Comparison of ENCODE assay signal across 8 cellular contexts in the genomic region with DNA sequence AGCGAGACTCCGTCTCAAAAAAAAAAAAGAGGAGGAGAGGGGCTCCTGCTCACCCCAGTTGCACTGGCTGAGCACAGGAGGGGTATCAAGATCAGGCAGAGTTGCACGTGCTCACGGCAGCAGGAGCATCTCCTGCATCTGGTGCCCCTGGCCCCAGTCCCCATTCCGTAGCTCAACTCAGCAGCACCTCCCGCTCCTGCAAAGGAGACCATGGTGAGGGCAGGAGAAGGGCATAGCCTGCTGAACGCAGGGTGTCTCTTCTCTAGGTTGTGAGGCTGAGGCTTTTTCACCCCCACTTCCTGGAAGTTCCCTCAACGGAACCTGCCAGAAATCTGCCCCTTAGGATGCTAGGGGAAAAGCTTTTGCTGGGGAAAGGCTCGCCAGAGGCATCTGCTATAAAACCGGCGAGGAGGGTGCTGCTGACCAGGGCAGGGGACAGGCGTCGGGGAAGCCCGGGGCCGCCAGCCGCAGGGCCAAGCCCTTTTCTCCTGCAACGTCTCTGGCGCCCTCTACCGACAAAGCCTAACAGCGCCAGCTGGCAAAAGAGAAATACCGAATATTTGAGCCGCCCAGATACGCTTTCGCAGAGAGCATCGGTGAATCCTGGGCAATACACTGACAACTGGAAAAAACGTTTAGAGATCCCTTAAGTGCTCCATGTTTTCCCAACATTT. TPM values are rescaled to one million over a fixed set of nuclear protein-coding genes. Genes with fewer than 3 reads are reported as not detected.
DNase-seq lines count a peak whose midpoint lies in the region; ATAC-seq, FAIRE-seq and TF ChIP-seq lines count a peak whose summit lies in the region.

No MANE protein-coding gene starts in this region.

- POLR2A ChIA-PET in activated CD8-positive, alpha-beta T cell treated with anti-CD3 and anti-CD28 coated beads for 36 hours (lab: Charles Lee): interaction anchor here (1.0 to 2.1 kb wide), 8 partner anchors 14 to 230 kb away, joined by 3 to 7 read pairs (median 4); partner anchors contain the start of genes HDAC10 and TUBGCP6

- DNase-seq in GM12892 (ENCODE audit: insufficient read length) (peak; percentile 63), NCI-H748 treated with DMSO at 0.1 percent for 48 hours (lab: John Stamatoyannopoulos, UW) (peak; percentile 80), lower lobe of right lung (peak; percentile 92)
- DNase-seq in activated CD8-positive, alpha-beta T cell treated with anti-CD3 and anti-CD28 coated beads for 36 hours: peak; percentile 94
- DNase-seq in stimulated activated CD4-positive, alpha-beta T cell treated with anti-CD3 and anti-CD28 coated beads, Interleukin-4, amount 100 ng/mL, for 4 hours: peak; percentile 81 to 85

- peaks cover 13% of the 10 kb centered on the region for H3K4me1 Mint-ChIP-seq in activated CD8-positive, alpha-beta T cell treated with anti-CD3 and anti-CD28 coated beads for 36 hours (ENCODE audit: low read depth)

- H3K4me3 ChIP-seq in ectodermal cell (ENCODE audit: insufficient read depth, low read depth, low read length): peak overlapping the region; percentile 68
- H3K4me3 ChIP-seq in lower lobe of right lung: peak overlapping the region; percentile 68

- peak overlapping the region; percentile 75 for H3K4me3 Mint-ChIP-seq in activated CD8-positive, alpha-beta T cell treated with anti-CD3 and anti-CD28 coated beads for 36 hours

- peak overlapping the region; percentile 86 for H3K27ac Mint-ChIP-seq in activated CD8-positive, alpha-beta T cell treated with anti-CD3 and anti-CD28 coated beads for 36 hours

- H3K36me3 ChIP-seq in ectodermal cell (ENCODE audit: control insufficient read depth, insufficient read depth, low read length) (no peaks in the 10 kb centered on the region), lower lobe of right lung (no peaks in the 10 kb centered on the region)

- H3K4me1 ChIP-seq in ectodermal cell (ENCODE audit: control insufficient read depth, insufficient read depth, low read length) (no peaks in the 10 kb centered on the region), lower lobe of right lung (peaks cover 12% of the 10 kb centered on the region)

- intact Hi-C loops in activated CD8-positive, alpha-beta T cell treated with anti-CD3 and anti-CD28 coated beads for 36 hours (cut with micrococcal nuclease): loop anchor here (5.0 kb wide), 2 partner anchors 70 to 90 kb away; partner anchors contain the start of genes HDAC10 and MAPK11
- intact Hi-C loops in lower lobe of right lung (cut with DNase I): no loop called here

- TF ChIP-seq POLR2A in GM12892 (IDR thresholded peaks at IDR 0.05; ENCODE audit: low read depth, low read length): no peak

- H3K27ac ChIP-seq in ectodermal cell (ENCODE audit: insufficient read depth, low read depth, low read length, poor library complexity, severe bottlenecking): peak overlapping the region; percentile 87
- peak overlapping the region; percentile 81 for H3K27ac ChIP-seq in lower lobe of right lung

- H3K9me3 Mint-ChIP-seq in activated CD8-positive, alpha-beta T cell treated with anti-CD3 and anti-CD28 coated beads for 36 hours: no peaks in the 10 kb centered on the region

- FAIRE-seq in GM12892 (lab: Jason Lieb, UNC): peak; percentile 50

- no peaks in the 10 kb centered on the region for H3K36me3 Mint-ChIP-seq in activated CD8-positive, alpha-beta T cell treated with anti-CD3 and anti-CD28 coated beads for 36 hours (ENCODE audit: low read depth)

- peak; percentile 96 for TF ChIP-seq CTCF in activated CD8-positive, alpha-beta T cell treated with anti-CD3 and anti-CD28 coated beads for 36 hours (IDR thresholded peaks at IDR 0.05)
- peak; percentile 96 for TF ChIP-seq CTCF in lower lobe of right lung (IDR thresholded peaks at IDR 0.05)

- CTCF ChIA-PET in activated CD8-positive, alpha-beta T cell treated with anti-CD3 and anti-CD28 coated beads for 36 hours (lab: Charles Lee): interaction anchor here (0.7 to 2.7 kb wide), 25 partner anchors 8 to 183 kb away, joined by 3 to 37 read pairs (median 5); partner anchors contain the start of genes DENND6B, HDAC10 and SCO2

- 14% methylated on average over 26 of the region's 26 CpGs for WGBS in ectodermal cell, 2 experiments

- ATAC-seq in HG03378 (IDR thresholded peaks at IDR 0.05; ENCODE audit: unreplicated experiment): peak; percentile 57
- ATAC-seq in activated CD8-positive, alpha-beta T cell treated with anti-CD3 and anti-CD28 coated beads for 36 hours: peak; percentile 58
- ATAC-seq in lower lobe of right lung: peak; percentile 92 to 93
- ATAC-seq in HG02588 (IDR thresholded peaks at IDR 0.05; ENCODE audit: unreplicated experiment): no peak

- H3K27me3 Mint-ChIP-seq in activated CD8-positive, alpha-beta T cell treated with anti-CD3 and anti-CD28 coated beads for 36 hours: no peaks in the 10 kb centered on the region

- H3K27me3 ChIP-seq in ectodermal cell (ENCODE audit: control insufficient read depth, insufficient read depth, low read length, poor library complexity, severe bottlenecking) (no peaks in the 10 kb centered on the region), lower lobe of right lung (ENCODE audit: low read depth) (no peaks in the 10 kb centered on the region)

- no peaks in the 10 kb centered on the region for H3K9me3 ChIP-seq in ectodermal cell (ENCODE audit: control insufficient read depth, low read length)
- H3K9me3 ChIP-seq in lower lobe of right lung: no peaks in the 10 kb centered on the region

RNA-seq across cellular contexts. Expression of gene PPP6R2, which starts 1.0 kb away (rescaled TPM):
- 19.7 TPM for polyA plus RNA-seq in GM12892 (2012; ENCODE audit: missing spikeins)
- total RNA-seq in activated CD8-positive, alpha-beta T cell treated with anti-CD3 and anti-CD28 coated beads for 36 hours: 10 to 100 TPM; 44.2 to 44.3 TPM
- 53.1 TPM for polyA plus RNA-seq in ectodermal cell (2013, experiment 1 of 4)
- 55.9 TPM for polyA plus RNA-seq in ectodermal cell (2013, experiment 2 of 4)
- polyA plus RNA-seq in ectodermal cell (2013, experiment 3 of 4): 44.8 TPM
- 48.2 TPM for polyA plus RNA-seq in ectodermal cell (2013, experiment 4 of 4)
- 52.5 TPM for total RNA-seq in lower lobe of right lung

RNA-seq across cellular contexts. Expression of gene DENND6B, which starts 15.3 kb away (rescaled TPM):
- polyA plus RNA-seq in GM12892 (2012; ENCODE audit: missing spikeins): 6.6 TPM
- total RNA-seq in activated CD8-positive, alpha-beta T cell treated with anti-CD3 and anti-CD28 coated beads for 36 hours: 1 to 10 TPM; 4.6 to 5.3 TPM
- polyA plus RNA-seq in ectodermal cell (2013, experiment 1 of 4): 15.7 TPM
- polyA plus RNA-seq in ectodermal cell (2013, experiment 2 of 4): 16.1 TPM
- polyA plus RNA-seq in ectodermal cell (2013, experiment 3 of 4): 13.9 TPM
- polyA plus RNA-seq in ectodermal cell (2013, experiment 4 of 4): 14.5 TPM
- total RNA-seq in lower lobe of right lung: 14.4 TPM

RNA-seq across cellular contexts. Expression of gene PLXNB2, which starts 34.7 kb away (rescaled TPM):
- 32.5 TPM for polyA plus RNA-seq in GM12892 (2012; ENCODE audit: missing spikeins)
- 10 to 100 TPM; 22.1 to 26.4 TPM for total RNA-seq in activated CD8-positive, alpha-beta T cell treated with anti-CD3 and anti-CD28 coated beads for 36 hours
- 127 TPM for polyA plus RNA-seq in ectodermal cell (2013, experiment 1 of 4)
- polyA plus RNA-seq in ectodermal cell (2013, experiment 2 of 4): 139 TPM
- 102 TPM for polyA plus RNA-seq in ectodermal cell (2013, experiment 3 of 4)
- 101 TPM for polyA plus RNA-seq in ectodermal cell (2013, experiment 4 of 4)
- 256 TPM for total RNA-seq in lower lobe of right lung
